Comparison of ENCODE assay signal across 1 cellular context in the genomic region with DNA sequence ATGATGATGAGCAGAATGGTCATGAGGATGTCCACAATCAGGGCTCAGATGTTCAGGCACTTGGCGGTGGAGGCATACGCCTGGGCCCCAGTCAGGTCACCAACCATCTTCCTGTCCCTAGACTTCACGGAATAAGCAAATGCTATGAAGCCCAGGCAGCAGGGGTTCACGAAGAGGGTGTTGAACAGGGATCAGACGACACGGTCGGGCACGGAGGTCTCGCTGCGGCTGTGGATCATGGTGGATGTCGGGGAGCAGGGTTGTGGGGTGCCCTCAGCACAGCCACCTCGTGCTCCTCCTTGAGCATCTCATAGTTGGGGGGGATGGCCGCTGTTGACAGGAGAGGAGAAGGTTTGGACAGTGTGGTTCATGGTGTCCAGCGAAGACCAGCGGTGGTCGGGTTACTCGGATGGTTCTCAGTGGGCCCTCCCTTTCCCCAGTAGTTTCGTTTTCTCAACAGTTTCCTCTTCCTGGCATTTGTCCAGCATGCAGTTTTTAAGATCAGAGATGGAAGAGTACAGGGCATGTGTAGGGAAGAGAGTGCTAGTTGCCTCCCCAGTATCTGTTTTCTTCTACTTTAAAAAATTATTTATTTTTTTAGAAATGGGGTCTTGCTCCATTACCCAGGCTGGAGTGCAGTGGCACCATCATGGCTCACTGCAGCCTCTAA.
TF ChIP-seq lines count a peak whose summit lies in the region.

No MANE protein-coding gene starts in this region.

TF ChIP-seq in HepG2, 621 proteins besides CTCF, POLR2A, EP300 and RAD21:
- peak; percentile 37 for TF ChIP-seq RBM22 (optimal IDR thresholded peaks at IDR 0.05; ENCODE audit: low read length)
- TF ChIP-seq, protein P1, sequence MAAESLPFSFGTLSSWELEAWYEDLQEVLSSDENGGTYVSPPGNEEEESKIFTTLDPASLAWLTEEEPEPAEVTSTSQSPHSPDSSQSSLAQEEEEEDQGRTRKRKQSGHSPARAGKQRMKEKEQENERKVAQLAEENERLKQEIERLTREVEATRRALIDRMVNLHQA (CRISPR knock-in tag; IDR thresholded peaks at IDR 0.05) = no peak
